26 cellular contexts compared by ENCODE assay signal in the genomic region with DNA sequence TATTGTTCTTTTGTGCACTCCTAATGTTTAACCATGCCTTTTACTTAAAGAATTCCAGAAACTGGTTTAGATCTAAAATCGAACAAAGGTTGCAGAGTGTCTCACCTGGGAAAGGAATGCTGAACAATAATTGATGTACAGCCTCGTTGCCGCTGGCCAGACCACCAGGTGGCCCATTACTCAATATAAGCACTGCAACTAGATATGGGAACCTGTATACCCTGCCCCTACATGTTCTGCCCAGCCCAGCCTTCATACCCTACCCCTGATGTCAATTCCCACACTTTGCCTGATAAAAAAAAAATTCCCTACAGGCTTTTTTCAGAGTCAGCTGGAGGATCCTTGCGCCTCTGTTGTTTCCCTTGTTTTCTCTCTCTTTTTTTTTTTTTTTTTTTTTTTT. TPM values are rescaled to one million over a fixed set of nuclear protein-coding genes. Genes with fewer than 3 reads are reported as not detected.
A peak's percentile ranks its signal among the peaks of the same experiment; 100 is the strongest.
DNase-seq lines count a peak whose midpoint lies in the region; ATAC-seq, FAIRE-seq and TF ChIP-seq lines count a peak whose summit lies in the region.
"Had no signal": no experiment of that assay in that cellular context is flagged by ENCODE, and none has a peak within 500 bp of the region (broad histone marks: within the 10 kb centered on the region; RNA-seq: fewer than 3 reads in every experiment).

No MANE protein-coding gene starts in this region.

- H3K79me2 ChIP-seq in K562 (ENCODE audit: control insufficient read depth, insufficient read depth, low read length) = no peaks in the 10 kb centered on the region
- no peaks in the 10 kb centered on the region for H3K79me2 ChIP-seq in trophoblast cell (ENCODE audit: control insufficient read depth, insufficient read depth, low read length, poor library complexity)

- no peak for TF ChIP-seq POLR2A in A549 (IDR thresholded peaks at IDR 0.05; ENCODE audit: low read length)
- no peak for TF ChIP-seq POLR2A in K562 (conservative IDR thresholded peaks at IDR 0.05)

- no peak overlapping the region for H2BK120ac ChIP-seq in trophoblast cell (ENCODE audit: insufficient read depth, low read length, poor library complexity)

- ATAC-seq in A549 (no peak), K562 (peak; percentile 40; the same call in 2 of the 3 replicates), HG03378 (IDR thresholded peaks at IDR 0.05; ENCODE audit: unreplicated experiment) (no peak)
- ATAC-seq: GM12878 had no signal

- H3K4me2 ChIP-seq in A549 = no peak overlapping the region
- no peak overlapping the region for H3K4me2 ChIP-seq in K562 (ENCODE audit: insufficient read depth, low read length)
- no peak overlapping the region for H3K4me2 ChIP-seq in trophoblast cell (ENCODE audit: low read length)
- H3K4me2 ChIP-seq: BLaER1 treated with 17β-estradiol and CSF1 and Interleukin-3, amounts not matched to agents 10 nM and 100 nM had no signal

- H3K36me3 ChIP-seq in K562 (ENCODE audit: control insufficient read depth, insufficient read depth, low read length) (no peaks in the 10 kb centered on the region), trophoblast cell (ENCODE audit: control insufficient read depth in 1 of 2, insufficient read depth in 2 of 2, low read length in 2 of 2) (no peaks in the 10 kb centered on the region)
- H3K36me3 ChIP-seq: BE2C, HAP-1 had no signal

- H3K4me3 ChIP-seq in A549 (no peak overlapping the region), K562 (no peak overlapping the region), trophoblast cell (ENCODE audit: low read depth, low read length) (no peak overlapping the region)
- H3K4me3 ChIP-seq: BLaER1 treated with 17β-estradiol and CSF1 and Interleukin-3, amounts not matched to agents 10 nM and 100 nM; GM12878; HAP-1 had no signal

- no peak for TF ChIP-seq EP300 in A549 (IDR thresholded peaks at IDR 0.05)
- TF ChIP-seq EP300 in K562 (IDR thresholded peaks at IDR 0.05; ENCODE audit: low read length) = no peak

- no peak overlapping the region for H4K12ac ChIP-seq in trophoblast cell (ENCODE audit: low read depth, low read length)

- FAIRE-seq in A549 (lab: Jason Lieb, UNC) (no peak), K562 (lab: Jason Lieb, UNC) (no peak)
- FAIRE-seq: A204.1, D721Med, GM12878, H54 had no signal

- no peaks in the 10 kb centered on the region for H3K9me3 ChIP-seq in A549
- H3K9me3 ChIP-seq in K562 (replicated peaks; ENCODE audit: control insufficient read depth, insufficient read depth, low read depth, low read length) = no peaks in the 10 kb centered on the region
- no peaks in the 10 kb centered on the region for H3K9me3 ChIP-seq in trophoblast cell (ENCODE audit: insufficient read depth, low read depth, low read length)
- H3K9me3 ChIP-seq: BE2C; BLaER1 treated with 17β-estradiol and CSF1 and Interleukin-3, amounts not matched to agents 10 nM and 100 nM; HAP-1 had no signal

- H3K23ac ChIP-seq in trophoblast cell (ENCODE audit: low read length) = no peak overlapping the region

- CTCF ChIA-PET in A549 (lab: Yijun Ruan, JAX) = interaction anchor here (0.8 kb wide), 1 partner anchor 266 kb away, joined by 3 read pairs; no protein-coding TSS in a partner anchor
- CTCF ChIA-PET in K562 (lab: Yijun Ruan, JAX; ENCODE audit: low intra/inter-chr PET ratio) = no interaction called here

- H3K27me3 ChIP-seq in K562 (ENCODE audit: control insufficient read depth in 2 of 2, insufficient read depth in 2 of 2, low read length in 2 of 2) = no peaks in the 10 kb centered on the region
- H3K27me3 ChIP-seq in trophoblast cell (ENCODE audit: insufficient read depth, low read length) = no peaks in the 10 kb centered on the region
- H3K27me3 ChIP-seq: BE2C; BLaER1 treated with 17β-estradiol and CSF1 and Interleukin-3, amounts not matched to agents 10 nM and 100 nM had no signal

- POLR2A ChIA-PET in A549 (lab: Yijun Ruan, JAX) = no interaction called here
- POLR2A ChIA-PET in K562 (lab: Yijun Ruan, JAX) = interaction anchor here (1.5 to 8.5 kb wide), 3 partner anchors 10 to 233 kb away, joined by 6 to 65 read pairs (median 8); no protein-coding TSS in a partner anchor

- in situ Hi-C loops in K562 (cut with MboI) = no loop called here

- H3K79me1 ChIP-seq in trophoblast cell (ENCODE audit: low read length) = no peaks in the 10 kb centered on the region

- no peak overlapping the region for H2BK5ac ChIP-seq in trophoblast cell (ENCODE audit: low read depth, low read length, poor library complexity)

- H2BK12ac ChIP-seq in trophoblast cell (ENCODE audit: low read length) = no peak overlapping the region

- H4K20me1 ChIP-seq in K562 (replicated peaks; ENCODE audit: control insufficient read depth, insufficient read depth, low read length) = no peaks in the 10 kb centered on the region

- WGBS in A549 (ENCODE audit: missing lambda C conversion rate) = 67% methylated on average over 4 of the region's 4 CpGs
- WGBS in K562 (ENCODE audit: insufficient coverage, low coverage, missing lambda C conversion rate) = 24% methylated on average over 3 of the region's 4 CpGs
- no CpG with 5 or more reads among the region's 4 CpGs for WGBS in trophoblast cell (ENCODE audit: extremely low coverage, insufficient coverage, insufficient read length)

- DNase-seq in NCI-H146 treated with DMSO at 0.1 percent for 48 hours (lab: John Stamatoyannopoulos, UW; ENCODE audit: unreplicated experiment) (peak; percentile 7), NCI-H146 (lab: John Stamatoyannopoulos, UW) (no peak), A549 (ENCODE audit: low read depth in 1 of 2, low spot score in 1 of 2) (no peak), K562 (ENCODE audit: extremely low read depth in 1 of 4, low spot score in 3 of 4) (no peak), trophoblast cell (peak; percentile 74 to 81), RPMI8226 (no peak), NCI-H345 (lab: John Stamatoyannopoulos, UW) (no peak)
- DNase-seq: ACHN; AML-193; BE2C; CD4-positive, alpha-beta T cell; CD8-positive, alpha-beta memory T cell; DMS 273 treated with DMSO at 0.1 percent for 48 hours; DMS79; EL; GDM1; GOT3; HFFc6 had no signal

- no peak overlapping the region for H2AFZ ChIP-seq in K562 (ENCODE audit: low read depth, low read length)
- no peak overlapping the region for H2AFZ ChIP-seq in trophoblast cell (ENCODE audit: insufficient read depth, low read length, poor library complexity)

- H3K14ac ChIP-seq in trophoblast cell (ENCODE audit: low read length) = no peak overlapping the region

- TF ChIP-seq CTCF in A549 (IDR thresholded peaks at IDR 0.05) (0 out of 3 replicates have a peak, but pooled peaks have one; percentile 4), K562 (IDR thresholded peaks at IDR 0.05 in 2 of 3, conservative IDR thresholded peaks at IDR 0.05 in 1 of 3; ENCODE audit: insufficient read depth in 2 of 3, low read depth in 1 of 3, low read length in 3 of 3) (no peak)

- no peak for TF ChIP-seq RAD21 in A549 (conservative IDR thresholded peaks at IDR 0.05 in 1 of 2, IDR thresholded peaks at IDR 0.05 in 1 of 2)
- no peak for TF ChIP-seq RAD21 in K562 (CRISPR knock-in tag; conservative IDR thresholded peaks at IDR 0.05 in 1 of 2, IDR thresholded peaks at IDR 0.05 in 1 of 2)

- no TSS peak for BruUV-seq in K562 (replicated peaks; lab: Mats Ljungman, UMichigan)

- no peak overlapping the region for H4K8ac ChIP-seq in trophoblast cell (ENCODE audit: low read depth, low read length)

- intact Hi-C loops in K562 (cut with micrococcal nuclease) = no loop called here

- H4K91ac ChIP-seq in trophoblast cell (ENCODE audit: low read depth, low read length) = no peak overlapping the region

- no peaks in the 10 kb centered on the region for H3K4me1 ChIP-seq in A549
- no peaks in the 10 kb centered on the region for H3K4me1 ChIP-seq in K562 (replicated peaks in 1 of 2; ENCODE audit: control insufficient read depth in 2 of 2, insufficient read depth in 2 of 2, low read length in 2 of 2)
- H3K4me1 ChIP-seq in trophoblast cell (ENCODE audit: control insufficient read depth in 1 of 2, insufficient read depth in 2 of 2, low read length in 2 of 2) = no peaks in the 10 kb centered on the region
- H3K4me1 ChIP-seq: BE2C; BLaER1 treated with 17β-estradiol and CSF1 and Interleukin-3, amounts not matched to agents 10 nM and 100 nM had no signal

- H3K18ac ChIP-seq in trophoblast cell (ENCODE audit: low read length) = no peak overlapping the region

- no peaks in the 10 kb centered on the region for H3K9me1 ChIP-seq in K562 (ENCODE audit: control insufficient read depth, insufficient read depth, low read length)

- H3K27ac ChIP-seq in A549 = no peak overlapping the region
- H3K27ac ChIP-seq in K562 (ENCODE audit: extremely low read depth, low read depth, low read length) = no peak overlapping the region
- H3K27ac ChIP-seq in trophoblast cell (ENCODE audit: low read depth, low read length) = no peak overlapping the region
- H3K27ac ChIP-seq: 22Rv1; BLaER1 treated with 17β-estradiol and CSF1 and Interleukin-3, amounts not matched to agents 10 nM and 100 nM had no signal

- no peak overlapping the region for H3K4ac ChIP-seq in trophoblast cell (ENCODE audit: low read depth, low read length)

- no peak overlapping the region for H3K9ac ChIP-seq in K562 (ENCODE audit: insufficient read depth in 1 of 2, low read depth in 2 of 2, low read length in 2 of 2)
- no peak overlapping the region for H3K9ac ChIP-seq in trophoblast cell (ENCODE audit: low read length)
- H3K9ac ChIP-seq: BLaER1 treated with 17β-estradiol and CSF1 and Interleukin-3, amounts not matched to agents 10 nM and 100 nM had no signal

- H2AK5ac ChIP-seq in trophoblast cell (ENCODE audit: low read length) = no peak overlapping the region

RNA-seq across cellular contexts. Expression of gene HINT1, which starts 13.8 kb away (rescaled TPM):
- 873 and 1,252 TPM in 2 replicates for polyA plus RNA-seq in A549 (2011; rRNA removed)
- 523 and 606 TPM in 2 replicates for polyA plus RNA-seq in A549 (2012; cell fraction: cytosol; rRNA removed)
- polyA plus RNA-seq in A549 (2012; cell fraction: nucleus; rRNA removed) = 196 and 221 TPM in 2 replicates
- 806 to 876 TPM (median 832 TPM) in 3 replicates for polyA plus RNA-seq in A549 (2017; fragmentation: RNase III; extraction: RNeasy Plus Mini Kit Qiagen cat#74134 plus additional on column Dnase treatment)
- polyA minus RNA-seq in A549 (2011; rRNA and poly(A)+ RNA removed) = 155 and 215 TPM in 2 replicates
- 107 and 146 TPM in 2 replicates for total RNA-seq in K562 (2011; cell fraction: chromatin; rRNA removed; ENCODE audit: low replicate concordance)
- total RNA-seq in K562 (2011; cell fraction: nucleolus; rRNA removed) = 142 and 143 TPM in 2 replicates
- total RNA-seq in K562 (2011; cell fraction: nucleoplasm; rRNA removed) = 174 and 224 TPM in 2 replicates
- 377 and 382 TPM in 2 replicates for total RNA-seq in K562 (2014; rRNA removed)
- total RNA-seq in K562 (2014; rRNA removed; fragmentation: Illumina TruSeq; extraction: Trizol) = 401 and 433 TPM in 2 replicates
- total RNA-seq in K562 (2015; rRNA removed; fragmentation: Illumina TruSeq; extraction: Trizol) = 460 and 500 TPM in 2 replicates
- total RNA-seq in K562 (2021) = 296 and 326 TPM in 2 replicates
- polyA plus RNA-seq in K562 (2011; rRNA removed) = 922 and 1,017 TPM in 2 replicates
- 360 and 636 TPM in 2 replicates for polyA plus RNA-seq in K562 (2011; cell fraction: cytosol; rRNA removed)
- polyA plus RNA-seq in K562 (2011; cell fraction: nucleus; rRNA removed) = 333 and 486 TPM in 2 replicates
- polyA plus RNA-seq in K562 (2012) = 503 and 613 TPM in 2 replicates
- polyA plus RNA-seq in K562 (2014; fragmentation: Illumina TruSeq; extraction: Trizol) = 284 and 302 TPM in 2 replicates
- 1,000 to 10,000 TPM; 1,005 to 1,027 TPM for polyA plus RNA-seq in K562 (2014; fragmentation: Nextera tagmentation; extraction: Ambion mirVana)
- 596 and 707 TPM in 2 replicates for polyA plus RNA-seq in K562 (2014; rRNA removed)
- polyA minus RNA-seq in K562 (2011; rRNA and poly(A)+ RNA removed) = 291 and 318 TPM in 2 replicates
- 107 and 120 TPM in 2 replicates for polyA minus RNA-seq in K562 (2011; cell fraction: cytosol; rRNA and poly(A)+ RNA removed)
- polyA minus RNA-seq in K562 (2011; cell fraction: nucleus; rRNA and poly(A)+ RNA removed) = 79.7 and 139 TPM in 2 replicates
- polyA plus RNA-seq in trophoblast cell (2013) = 262 and 267 TPM in 2 replicates

RNA-seq across cellular contexts. Expression of gene LYRM7, which starts 19.5 kb away (rescaled TPM):
- polyA plus RNA-seq in A549 (2011; rRNA removed) (4.6 and 6.2 TPM in 2 replicates), A549 (2017; fragmentation: RNase III; extraction: RNeasy Plus Mini Kit Qiagen cat#74134 plus additional on column Dnase treatment) (8.9 to 11.1 TPM (median 9.1 TPM) in 3 replicates), K562 (2011; rRNA removed) (18.4 and 24.1 TPM in 2 replicates), K562 (2014; fragmentation: Illumina TruSeq; extraction: Trizol) (33.4 and 37.2 TPM in 2 replicates), K562 (2014; fragmentation: Nextera tagmentation; extraction: Ambion mirVana) (10 to 100 TPM; 53.6 to 70.1 TPM), K562 (2014; rRNA removed) (24.4 and 28.3 TPM in 2 replicates)
- 1.2 and 1.4 TPM in 2 replicates for polyA plus RNA-seq in A549 (2012; cell fraction: cytosol; rRNA removed)
- 0.26 and 0.69 TPM in 2 replicates for polyA plus RNA-seq in A549 (2012; cell fraction: nucleus; rRNA removed)
- polyA minus RNA-seq in A549 (2011; rRNA and poly(A)+ RNA removed) = 0.88 and 1.5 TPM in 2 replicates
- total RNA-seq in K562 (2011; cell fraction: chromatin; rRNA removed; ENCODE audit: low replicate concordance) = 3.4 and 15.9 TPM in 2 replicates
- total RNA-seq in K562 (2011; cell fraction: nucleolus; rRNA removed) = 2.3 and 5.9 TPM in 2 replicates
- 7.1 and 17.6 TPM in 2 replicates for total RNA-seq in K562 (2011; cell fraction: nucleoplasm; rRNA removed)
- total RNA-seq in K562 (2014; rRNA removed) (16.2 and 22.9 TPM in 2 replicates), K562 (2014; rRNA removed; fragmentation: Illumina TruSeq; extraction: Trizol) (39.4 and 43.5 TPM in 2 replicates), K562 (2015; rRNA removed; fragmentation: Illumina TruSeq; extraction: Trizol) (28.1 and 33.3 TPM in 2 replicates), K562 (2021) (27.1 and 32.7 TPM in 2 replicates)
- 3.9 and 8.6 TPM in 2 replicates for polyA plus RNA-seq in K562 (2011; cell fraction: cytosol; rRNA removed)
- polyA plus RNA-seq in K562 (2011; cell fraction: nucleus; rRNA removed) = 3.9 and 4.9 TPM in 2 replicates
- polyA plus RNA-seq in K562 (2012) = 16.2 and 18.8 TPM in 2 replicates
- polyA minus RNA-seq in K562 (2011; rRNA and poly(A)+ RNA removed) = 11.9 and 12.4 TPM in 2 replicates
- 14.7 and 19.9 TPM in 2 replicates for polyA minus RNA-seq in K562 (2011; cell fraction: cytosol; rRNA and poly(A)+ RNA removed)
- polyA minus RNA-seq in K562 (2011; cell fraction: nucleus; rRNA and poly(A)+ RNA removed) = 2.0 and 4.0 TPM in 2 replicates
- polyA plus RNA-seq in trophoblast cell (2013) = 3.2 TPM in 2 replicates

Comparison
In these comparisons a context has a peak if more than half of its experiments do, and no peak if none do; other contexts are left out.
1. DNase-seq: peak in NCI-H146 treated with DMSO at 0.1 percent for 48 hours (single experiment) and trophoblast cell (2 of 2); none in NCI-H146 (single experiment), A549 (0 of 2), K562 (0 of 4), RPMI8226 (single experiment) and NCI-H345 (single experiment).